Comparison of ENCODE assay signal across 33 cellular contexts in genomic region chr17:72033311-72033710, GRCh38.
"Had no signal": no experiment of that assay in that cellular context is flagged by ENCODE, and none has a peak within 500 bp of the region (broad histone marks: within the 10 kb centered on the region; RNA-seq: fewer than 3 reads in every experiment).

No MANE protein-coding gene starts in this region.

- H3K27ac ChIP-seq: left ventricle myocardium inferior, pancreas, prostate gland, skin epidermis, suprapubic skin, thoracic aorta, tibial artery, upper lobe of right lung had no signal

- FAIRE-seq: islet of Langerhans, kidney, pancreas, urothelium cell line had no signal

- H3K4me3 ChIP-seq: left ventricle myocardium inferior, lung, mucosa of descending colon, pancreas, prostate gland, skin epidermis, suprapubic skin, thoracic aorta, tibial artery, upper lobe of right lung had no signal

- H3K27me3 ChIP-seq: pancreas, suprapubic skin, upper lobe of right lung had no signal

- H3K4me1 ChIP-seq: pancreas, prostate gland, upper lobe of right lung had no signal

- ATAC-seq: mucosa of descending colon; naive thymus-derived CD4-positive, alpha-beta T cell; natural killer cell treated with Interleukin-12 subunit alpha and Interleukin-12 subunit beta and Interleukin-15 and Interleukin-18, amount 100 ng/mL, for 72 hours; pancreas; right cardiac atrium; sciatic nerve; stimulated activated effector memory CD8-positive, alpha-beta T cell treated with anti-CD3 and anti-CD28 coated beads, Interleukin-12 subunit alpha, Interleukin-12 subunit beta, amount 100 ng/mL, for 72 hours; upper lobe of right lung had no signal

- H3K9me3 ChIP-seq: left ventricle myocardium inferior, mucosa of descending colon, pancreas, prostate gland, suprapubic skin, thoracic aorta, tibial artery, upper lobe of right lung had no signal

- H3K27me3 Mint-ChIP-seq: natural killer cell treated with Interleukin-12 subunit alpha and Interleukin-12 subunit beta and Interleukin-15 and Interleukin-18, amount 100 ng/mL, for 72 hours had no signal

- H3K36me3 Mint-ChIP-seq: immature natural killer cell; naive thymus-derived CD4-positive, alpha-beta T cell; natural killer cell treated with Interleukin-12 subunit alpha and Interleukin-12 subunit beta and Interleukin-15 and Interleukin-18, amount 100 ng/mL, for 72 hours; stimulated activated effector memory CD8-positive, alpha-beta T cell treated with anti-CD3 and anti-CD28 coated beads, Interleukin-12 subunit alpha, Interleukin-12 subunit beta, amount 100 ng/mL, for 72 hours had no signal

- H3K36me3 ChIP-seq: left ventricle myocardium inferior, pancreas, prostate gland, suprapubic skin, thoracic aorta, tibial artery, upper lobe of right lung had no signal

- H3K4me3 Mint-ChIP-seq: immature natural killer cell; naive thymus-derived CD4-positive, alpha-beta T cell; natural killer cell treated with Interleukin-12 subunit alpha and Interleukin-12 subunit beta and Interleukin-15 and Interleukin-18, amount 100 ng/mL, for 72 hours; neural crest cell; stimulated activated effector memory CD8-positive, alpha-beta T cell treated with anti-CD3 and anti-CD28 coated beads, Interleukin-12 subunit alpha, Interleukin-12 subunit beta, amount 100 ng/mL, for 72 hours; stimulated activated naive CD8-positive, alpha-beta T cell treated with anti-CD3 and anti-CD28 coated beads, Interleukin-15, Interleukin-2, amounts not matched to agents 100 ng/mL and 50 ng/mL, for 24 hours had no signal

- DNase-seq: hypothalamus; immature natural killer cell; kidney; left ventricle myocardium inferior; mesendoderm; midbrain; mucosa of descending colon; naive thymus-derived CD4-positive, alpha-beta T cell; nucleus accumbens; pancreas; posterior cingulate gyrus; retina; right cardiac atrium; stimulated activated CD4-positive, alpha-beta T cell treated with anti-CD3 and anti-CD28 coated beads, Interleukin-12 subunit alpha, Interleukin-12 subunit beta, amount 100 ng/mL, for 4 hours; stimulated activated CD4-positive, alpha-beta T cell treated with anti-CD3 and anti-CD28 coated beads, Interleukin-15, amount 100 ng/mL, for 24 hours; stimulated activated CD4-positive, alpha-beta T cell treated with anti-CD3 and anti-CD28 coated beads, Interleukin-2, amount 100 ng/mL, for 24 hours; stimulated activated CD4-positive, alpha-beta T cell treated with anti-CD3 and anti-CD28 coated beads, Interleukin-4, amount 100 ng/mL, for 24 hours; stimulated activated naive CD4-positive, alpha-beta T cell; tibial artery; trophoblast cell; upper lobe of right lung had no signal

- H3K27ac Mint-ChIP-seq: immature natural killer cell; natural killer cell treated with Interleukin-12 subunit alpha and Interleukin-12 subunit beta and Interleukin-15 and Interleukin-18, amount 100 ng/mL, for 72 hours; stimulated activated effector memory CD8-positive, alpha-beta T cell treated with anti-CD3 and anti-CD28 coated beads, Interleukin-12 subunit alpha, Interleukin-12 subunit beta, amount 100 ng/mL, for 72 hours; stimulated activated naive CD8-positive, alpha-beta T cell treated with anti-CD3 and anti-CD28 coated beads, Interleukin-15, Interleukin-2, amounts not matched to agents 100 ng/mL and 50 ng/mL, for 24 hours had no signal
